23 cellular contexts compared by ENCODE assay signal in the genomic region with DNA sequence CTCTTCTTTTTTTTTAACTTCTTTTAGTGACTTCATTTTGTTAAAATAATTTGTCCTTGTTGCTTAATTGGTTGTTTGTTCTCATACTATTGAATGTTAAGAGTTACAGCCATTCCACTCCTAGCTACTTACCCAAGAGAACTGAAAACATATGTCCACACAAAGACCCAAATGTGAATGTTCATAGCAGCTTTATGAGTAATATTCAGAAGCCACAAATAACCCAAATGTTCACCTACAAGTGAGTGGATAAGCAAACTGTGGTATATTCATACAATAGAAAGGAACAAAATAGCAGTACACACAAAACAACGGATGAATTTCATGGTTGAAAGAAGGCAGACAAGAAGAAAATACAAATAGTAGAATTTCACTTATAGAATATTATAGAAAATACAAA. TPM values are rescaled to one million over a fixed set of nuclear protein-coding genes. Genes with fewer than 3 reads are reported as not detected.
"Had no signal": no experiment of that assay in that cellular context is flagged by ENCODE, and none has a peak within 500 bp of the region (broad histone marks: within the 10 kb centered on the region; RNA-seq: fewer than 3 reads in every experiment).

No MANE protein-coding gene starts in this region.

- DNase-seq: activated CD4-positive, alpha-beta memory T cell treated with anti-CD3 and anti-CD28 coated beads for 36 hours; activated CD4-positive, alpha-beta T cell treated with anti-CD3 and anti-CD28 coated beads for 4 hours; activated effector memory CD4-positive, alpha-beta T cell treated with Interleukin-2 at 50 U/mL for 16 hours; activated naive CD4-positive, alpha-beta T cell treated with anti-CD3 and anti-CD28 coated beads, Interleukin-2, amount 10 ng/mL, durations not matched to agents 7 days and 5 days; activated T-cell treated with anti-CD3 and anti-CD28 coated beads, Interleukin-2, amount 50 U/mL, for 1 hour; cortex of kidney; erythroblast; kidney; sigmoid colon; stimulated activated CD4-positive, alpha-beta T cell treated with anti-CD3 and anti-CD28 coated beads, Interleukin-4, amount 100 ng/mL, for 24 hours had no signal

- ATAC-seq: left lobe of liver; stimulated activated memory B cell treated with anti-CD40 and anti-IgM and Interleukin-4, amounts not matched to agents 10 μg/mL and 1 μg/mL and 100 μg/mL, for 72 hours had no signal

- H3K36me3 ChIP-seq: breast epithelium, sigmoid colon had no signal

- H3K27me3 ChIP-seq: breast epithelium, sigmoid colon had no signal

- H3K4me3 Mint-ChIP-seq: activated CD4-positive, alpha-beta memory T cell treated with anti-CD3 and anti-CD28 coated beads for 36 hours; activated naive CD4-positive, alpha-beta T cell treated with anti-CD3 and anti-CD28 coated beads, Interleukin-2, amount 10 ng/mL, durations not matched to agents 7 days and 5 days; mesothelial cell of epicardium; nephron; stimulated activated memory B cell treated with anti-CD40 and anti-IgM and Interleukin-4, amounts not matched to agents 10 μg/mL and 1 μg/mL and 100 μg/mL, for 72 hours; T-helper 2 cell treated with Interferon-gamma antibody and Interleukin-4, amounts not matched to agents 5 μg/mL and 100 μg/mL, for 36 hours had no signal

- H3K9me3 Mint-ChIP-seq: activated CD4-positive, alpha-beta memory T cell treated with anti-CD3 and anti-CD28 coated beads for 36 hours; activated naive CD4-positive, alpha-beta T cell treated with anti-CD3 and anti-CD28 coated beads, Interleukin-2, amount 10 ng/mL, durations not matched to agents 7 days and 5 days; nephron; T-helper 2 cell treated with Interferon-gamma antibody and Interleukin-4, amounts not matched to agents 5 μg/mL and 100 μg/mL, for 36 hours had no signal

- H3K4me1 Mint-ChIP-seq: activated naive CD4-positive, alpha-beta T cell treated with anti-CD3 and anti-CD28 coated beads, Interleukin-2, amount 10 ng/mL, durations not matched to agents 7 days and 5 days; mesothelial cell of epicardium; nephron; stimulated activated memory B cell treated with anti-CD40 and anti-IgM and Interleukin-4, amounts not matched to agents 10 μg/mL and 1 μg/mL and 100 μg/mL, for 72 hours had no signal

- H3K36me3 Mint-ChIP-seq: activated CD4-positive, alpha-beta memory T cell treated with anti-CD3 and anti-CD28 coated beads for 36 hours; activated naive CD4-positive, alpha-beta T cell treated with anti-CD3 and anti-CD28 coated beads, Interleukin-2, amount 10 ng/mL, durations not matched to agents 7 days and 5 days; mesothelial cell of epicardium; stimulated activated memory B cell treated with anti-CD40 and anti-IgM and Interleukin-4, amounts not matched to agents 10 μg/mL and 1 μg/mL and 100 μg/mL, for 72 hours had no signal

- H3K27ac Mint-ChIP-seq: activated CD4-positive, alpha-beta memory T cell treated with anti-CD3 and anti-CD28 coated beads for 36 hours; activated naive CD4-positive, alpha-beta T cell treated with anti-CD3 and anti-CD28 coated beads, Interleukin-2, amount 10 ng/mL, durations not matched to agents 7 days and 5 days; mesothelial cell of epicardium; nephron; stimulated activated memory B cell treated with anti-CD40 and anti-IgM and Interleukin-4, amounts not matched to agents 10 μg/mL and 1 μg/mL and 100 μg/mL, for 72 hours; T-helper 2 cell treated with Interferon-gamma antibody and Interleukin-4, amounts not matched to agents 5 μg/mL and 100 μg/mL, for 36 hours had no signal

- H3K4me3 ChIP-seq: breast epithelium, sigmoid colon had no signal

RNA-seq across cellular contexts. Expression of a gene that starts 1.4 kb away (rescaled TPM):
- total RNA-seq: activated CD4-positive, alpha-beta memory T cell treated with anti-CD3 and anti-CD28 coated beads for 36 hours; astrocyte; breast epithelium; frontal cortex; kidney; left lobe of liver; lung microvascular endothelial cell; mesothelial cell of epicardium; renal cortical epithelial cell; sigmoid colon; ureter had no signal
- polyA plus RNA-seq: adipose tissue, sigmoid colon, thymus had no signal

RNA-seq across cellular contexts. Expression of a gene that starts 9.4 kb away (rescaled TPM):
- total RNA-seq: activated CD4-positive, alpha-beta memory T cell treated with anti-CD3 and anti-CD28 coated beads for 36 hours; astrocyte; breast epithelium; frontal cortex; kidney; left lobe of liver; lung microvascular endothelial cell; mesothelial cell of epicardium; renal cortical epithelial cell; sigmoid colon; ureter had no signal
- polyA plus RNA-seq: sigmoid colon had no signal

RNA-seq across cellular contexts. Expression of a gene that starts 28.8 kb away (rescaled TPM):
- total RNA-seq: activated CD4-positive, alpha-beta memory T cell treated with anti-CD3 and anti-CD28 coated beads for 36 hours; astrocyte; breast epithelium; frontal cortex; kidney; left lobe of liver; lung microvascular endothelial cell; mesothelial cell of epicardium; renal cortical epithelial cell; sigmoid colon; ureter had no signal
- polyA plus RNA-seq: adipose tissue, sigmoid colon had no signal

RNA-seq across cellular contexts. Expression of a gene that starts 45.2 kb away (rescaled TPM):
- total RNA-seq: activated CD4-positive, alpha-beta memory T cell treated with anti-CD3 and anti-CD28 coated beads for 36 hours; astrocyte; breast epithelium; frontal cortex; kidney; left lobe of liver; lung microvascular endothelial cell; mesothelial cell of epicardium; renal cortical epithelial cell; sigmoid colon; ureter had no signal
- polyA plus RNA-seq: adipose tissue, sigmoid colon had no signal
